27 cellular contexts compared by ENCODE assay signal in the genomic region with DNA sequence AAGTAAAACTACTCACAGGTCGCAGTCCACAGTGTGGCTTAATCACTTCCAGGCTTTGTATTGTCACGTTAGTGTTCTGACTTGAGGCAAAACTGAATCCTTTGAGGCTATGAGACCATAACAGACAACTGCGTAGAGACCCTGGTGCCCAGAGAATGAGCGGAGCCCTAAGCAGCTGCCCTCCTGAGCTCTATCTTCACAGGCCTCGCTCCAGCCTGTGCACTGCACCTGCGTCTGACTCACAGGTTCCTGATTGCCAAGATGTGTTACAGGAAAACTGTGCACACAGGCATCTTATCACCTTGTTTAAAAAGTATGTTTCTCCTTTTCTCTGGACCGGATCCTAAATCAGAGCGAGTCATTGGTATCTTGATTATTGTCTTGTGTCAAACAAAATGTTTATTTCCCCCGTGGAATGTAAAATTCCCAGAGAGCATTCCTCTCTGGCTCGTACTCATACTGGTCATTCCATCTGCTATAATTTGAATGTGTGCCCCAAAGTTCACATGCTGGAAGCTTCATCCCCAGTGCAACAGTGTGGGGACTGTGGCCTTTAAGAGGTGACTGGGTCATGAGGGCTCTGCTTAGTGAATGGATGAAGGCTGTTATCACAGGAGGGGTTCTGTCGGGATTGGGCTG. TPM values are rescaled to one million over a fixed set of nuclear protein-coding genes. Genes with fewer than 3 reads are reported as not detected.
"Had no signal": no experiment of that assay in that cellular context is flagged by ENCODE, and none has a peak within 500 bp of the region (broad histone marks: within the 10 kb centered on the region; RNA-seq: fewer than 3 reads in every experiment).

No MANE protein-coding gene starts in this region.

- H3K4me3 ChIP-seq: breast epithelium, esophagus muscularis mucosa, gastroesophageal sphincter, left ventricle myocardium inferior, lung, thoracic aorta had no signal

- H3K4me1 Mint-ChIP-seq: activated naive CD8-positive, alpha-beta T cell treated with anti-CD3 and anti-CD28 coated beads for 36 hours; natural killer cell had no signal

- H3K4me3 Mint-ChIP-seq: activated B cell treated with CpG ODN at 0.5 μM for 24 hours; activated CD4-positive, alpha-beta T cell treated with anti-CD3 and anti-CD28 coated beads for 36 hours; activated naive CD4-positive, alpha-beta T cell treated with anti-CD3 and anti-CD28 coated beads for 36 hours; activated naive CD8-positive, alpha-beta T cell treated with anti-CD3 and anti-CD28 coated beads for 36 hours; activated T-helper 1 cell treated with anti-CD3 and anti-CD28 coated beads, Interleukin-12 subunit alpha, Interleukin-12 subunit beta, Interleukin-2, Interleukin-4 antibody, amounts not matched to agents 30 ng/mL and 10 ng/mL and 1 ng/mL, durations not matched to agents 14 hours and 24 hours and 36 hours; natural killer cell; T-cell had no signal

- H3K9me3 Mint-ChIP-seq: activated B cell treated with CpG ODN at 0.5 μM for 24 hours; activated naive CD4-positive, alpha-beta T cell treated with anti-CD3 and anti-CD28 coated beads for 36 hours; activated naive CD8-positive, alpha-beta T cell treated with anti-CD3 and anti-CD28 coated beads for 36 hours; activated T-helper 1 cell treated with anti-CD3 and anti-CD28 coated beads, Interleukin-12 subunit alpha, Interleukin-12 subunit beta, Interleukin-2, Interleukin-4 antibody, amounts not matched to agents 30 ng/mL and 10 ng/mL and 1 ng/mL, durations not matched to agents 14 hours and 24 hours and 36 hours; natural killer cell; T-cell had no signal

- H3K27me3 Mint-ChIP-seq: activated CD4-positive, alpha-beta T cell treated with anti-CD3 and anti-CD28 coated beads for 36 hours had no signal

- DNase-seq: activated B cell treated with CpG ODN at 0.5 μM for 24 hours; activated CD4-positive, alpha-beta T cell treated with anti-CD3 and anti-CD28 coated beads for 36 hours; activated CD4-positive, alpha-beta T cell treated with anti-CD3 and anti-CD28 coated beads, Interleukin-2, amount 50 U/mL, for 4 hours; activated effector memory CD4-positive, alpha-beta T cell treated with anti-CD3 and anti-CD28 coated beads, Interleukin-2, amount 50 U/mL, for 16 hours; activated naive CD4-positive, alpha-beta T cell treated with anti-CD3 and anti-CD28 coated beads for 36 hours; activated naive CD8-positive, alpha-beta T cell treated with anti-CD3 and anti-CD28 coated beads for 36 hours; central memory CD4-positive, alpha-beta T cell; hypothalamus; left ventricle myocardium inferior; mesendoderm; natural killer cell; posterior cingulate gyrus; right cardiac atrium; stimulated activated CD4-positive, alpha-beta T cell treated with anti-CD3 and anti-CD28 coated beads, Interleukin-2, amount 100 ng/mL, for 48 hours; stimulated activated naive CD8-positive, alpha-beta T cell treated with anti-CD3 and anti-CD28 coated beads, Interleukin-15, Interleukin-2, amounts not matched to agents 100 U/mL and 50 U/mL, for 24 hours; T-cell; trophoblast cell had no signal

- ATAC-seq: activated CD4-positive, alpha-beta T cell treated with anti-CD3 and anti-CD28 coated beads for 36 hours; gastroesophageal sphincter; natural killer cell; right cardiac atrium; stimulated activated naive CD8-positive, alpha-beta T cell treated with anti-CD3 and anti-CD28 coated beads, Interleukin-15, Interleukin-2, amounts not matched to agents 100 U/mL and 50 U/mL, for 24 hours; T-cell had no signal

- H3K36me3 Mint-ChIP-seq: activated naive CD8-positive, alpha-beta T cell treated with anti-CD3 and anti-CD28 coated beads for 36 hours; natural killer cell; T-cell had no signal

- H3K27ac Mint-ChIP-seq: activated B cell treated with CpG ODN at 0.5 μM for 24 hours; activated CD4-positive, alpha-beta T cell treated with anti-CD3 and anti-CD28 coated beads for 36 hours; activated naive CD4-positive, alpha-beta T cell treated with anti-CD3 and anti-CD28 coated beads for 36 hours; activated naive CD8-positive, alpha-beta T cell treated with anti-CD3 and anti-CD28 coated beads for 36 hours; activated T-helper 1 cell treated with anti-CD3 and anti-CD28 coated beads, Interleukin-12 subunit alpha, Interleukin-12 subunit beta, Interleukin-2, Interleukin-4 antibody, amounts not matched to agents 30 ng/mL and 10 ng/mL and 1 ng/mL, durations not matched to agents 14 hours and 24 hours and 36 hours; natural killer cell; T-cell had no signal

- FAIRE-seq: astrocyte, urothelium cell line had no signal

RNA-seq across cellular contexts. Expression of gene PRR18, which starts 25.7 kb away (rescaled TPM):
- total RNA-seq: activated B cell treated with CpG ODN at 0.5 μM for 24 hours; activated naive CD4-positive, alpha-beta T cell treated with anti-CD3 and anti-CD28 coated beads for 36 hours; activated T-helper 1 cell treated with anti-CD3 and anti-CD28 coated beads, Interleukin-12 subunit alpha, Interleukin-12 subunit beta, Interleukin-2, Interleukin-4 antibody, amounts not matched to agents 30 ng/mL and 10 ng/mL and 1 ng/mL, durations not matched to agents 14 hours and 24 hours and 36 hours; gastroesophageal sphincter; left ventricle myocardium inferior; mononuclear cell; natural killer cell; right cardiac atrium; T-cell; T-helper 2 cell treated with Interferon-gamma antibody and Interleukin-4, amounts not matched to agents 100 ng/mL and 5 ng/mL, for 36 hours; thoracic aorta had no signal
